13 cellular contexts compared by ENCODE assay signal in genomic region chr1:155499263-155499662, GRCh38.
DNase-seq lines count a peak whose midpoint lies in the region; ATAC-seq and TF ChIP-seq lines count a peak whose summit lies in the region.
"Had no signal": no experiment of that assay in that cellular context is flagged by ENCODE, and none has a peak within 500 bp of the region (broad histone marks: within the 10 kb centered on the region; RNA-seq: fewer than 3 reads in every experiment).

No MANE protein-coding gene starts in this region.

- CTCF ChIA-PET in activated CD8-positive, alpha-beta memory T cell treated with anti-CD3 and anti-CD28 coated beads, Interleukin-2, amount 10 ng/mL, durations not matched to agents 7 days and 5 days (lab: Charles Lee), result interaction anchor here (1.0 to 1.4 kb wide), 2 partner anchors 15 to 248 kb away, joined by 3 read pairs; no protein-coding TSS in a partner anchor

- H3K4me3 ChIP-seq in cardiac muscle cell, result no peak overlapping the region
- no peak overlapping the region for H3K4me3 ChIP-seq in fibroblast of mammary gland (ENCODE audit: control insufficient read depth, low read depth, low read length)
- peak overlapping the region in 1 of 59 donors; percentile 27 for H3K4me3 ChIP-seq in dorsolateral prefrontal cortex
- H3K4me3 ChIP-seq: body of pancreas, psoas muscle, transverse colon had no signal

- TF ChIP-seq CTCF in cardiac muscle cell (IDR thresholded peaks at IDR 0.05; ENCODE audit: low read depth, low read length) (no peak), fibroblast of mammary gland (conservative IDR thresholded peaks at IDR 0.05; ENCODE audit: control insufficient read depth, insufficient read depth, low read depth, low read length) (no peak), dorsolateral prefrontal cortex (IDR thresholded peaks at IDR 0.05 in 54 of 56, conservative IDR thresholded peaks at IDR 0.05 in 2 of 56; ENCODE audit: low read depth in 1 of 56, partially characterized antibody in 56 of 56) (no peak)

- DNase-seq in cardiac muscle cell (ENCODE audit: low read depth in 1 of 2, low spot score in 1 of 2), result peak in 1 of 2 donors; percentile 18
- DNase-seq in Right ventricle myocardium inferior (ENCODE audit: missing footprints), result no peak
- DNase-seq in T-helper 17 cell, result no peak
- peak; percentile 67 for DNase-seq in fibroblast of mammary gland (ENCODE audit: low read depth)
- DNase-seq in NCI-H1694 (lab: John Stamatoyannopoulos, UW), result no peak
- no peak for DNase-seq in activated CD8-positive, alpha-beta memory T cell treated with anti-CD3 and anti-CD28 coated beads, Interleukin-2, amount 10 ng/mL, durations not matched to agents 7 days and 5 days
- DNase-seq in dorsolateral prefrontal cortex, result no peak
- DNase-seq: body of pancreas, glutamatergic neuron, MV-4-11, psoas muscle, transverse colon had no signal

- no peaks in the 10 kb centered on the region for H3K9me3 ChIP-seq in cardiac muscle cell (ENCODE audit: low read depth)
- H3K9me3 ChIP-seq in T-helper 17 cell (ENCODE audit: control insufficient read depth, low read length, poor library complexity, severe bottlenecking), result no peaks in the 10 kb centered on the region
- H3K9me3 ChIP-seq: body of pancreas, psoas muscle, transverse colon had no signal

- H3K27ac Mint-ChIP-seq in T-helper 17 cell, result peak overlapping the region; percentile 65
- H3K27ac Mint-ChIP-seq in stimulated activated memory B cell treated with anti-CD40 and anti-IgM and Interleukin-4, amounts not matched to agents 10 μg/mL and 1 μg/mL and 100 μg/mL, for 72 hours, result peak overlapping the region; percentile 86
- no peak overlapping the region for H3K27ac Mint-ChIP-seq in activated CD8-positive, alpha-beta memory T cell treated with anti-CD3 and anti-CD28 coated beads, Interleukin-2, amount 10 ng/mL, durations not matched to agents 7 days and 5 days

- H3K4me3 Mint-ChIP-seq in T-helper 17 cell, result no peak overlapping the region
- H3K4me3 Mint-ChIP-seq in stimulated activated memory B cell treated with anti-CD40 and anti-IgM and Interleukin-4, amounts not matched to agents 10 μg/mL and 1 μg/mL and 100 μg/mL, for 72 hours, result no peak overlapping the region
- H3K4me3 Mint-ChIP-seq in activated CD8-positive, alpha-beta memory T cell treated with anti-CD3 and anti-CD28 coated beads, Interleukin-2, amount 10 ng/mL, durations not matched to agents 7 days and 5 days, result no peak overlapping the region

- no peaks in the 10 kb centered on the region for H3K9me3 Mint-ChIP-seq in stimulated activated memory B cell treated with anti-CD40 and anti-IgM and Interleukin-4, amounts not matched to agents 10 μg/mL and 1 μg/mL and 100 μg/mL, for 72 hours
- H3K9me3 Mint-ChIP-seq in activated CD8-positive, alpha-beta memory T cell treated with anti-CD3 and anti-CD28 coated beads, Interleukin-2, amount 10 ng/mL, durations not matched to agents 7 days and 5 days (ENCODE audit: low read depth), result no peaks in the 10 kb centered on the region

- H3K27me3 ChIP-seq in cardiac muscle cell (no peaks in the 10 kb centered on the region), dorsolateral prefrontal cortex (no peaks in the 10 kb centered on the region)
- H3K27me3 ChIP-seq: body of pancreas, transverse colon had no signal

- peaks cover 4% of the 10 kb centered on the region for H3K36me3 Mint-ChIP-seq in T-helper 17 cell (ENCODE audit: low read depth)
- H3K36me3 Mint-ChIP-seq in stimulated activated memory B cell treated with anti-CD40 and anti-IgM and Interleukin-4, amounts not matched to agents 10 μg/mL and 1 μg/mL and 100 μg/mL, for 72 hours, result peaks cover 7% of the 10 kb centered on the region
- H3K36me3 Mint-ChIP-seq in activated CD8-positive, alpha-beta memory T cell treated with anti-CD3 and anti-CD28 coated beads, Interleukin-2, amount 10 ng/mL, durations not matched to agents 7 days and 5 days, result peaks cover 4% of the 10 kb centered on the region

- H3K27me3 Mint-ChIP-seq in T-helper 17 cell, result no peaks in the 10 kb centered on the region
- no peaks in the 10 kb centered on the region for H3K27me3 Mint-ChIP-seq in stimulated activated memory B cell treated with anti-CD40 and anti-IgM and Interleukin-4, amounts not matched to agents 10 μg/mL and 1 μg/mL and 100 μg/mL, for 72 hours
- no peaks in the 10 kb centered on the region for H3K27me3 Mint-ChIP-seq in activated CD8-positive, alpha-beta memory T cell treated with anti-CD3 and anti-CD28 coated beads, Interleukin-2, amount 10 ng/mL, durations not matched to agents 7 days and 5 days

- ATAC-seq in Right ventricle myocardium inferior, result no peak
- ATAC-seq in T-helper 17 cell, result no peak
- no peak for ATAC-seq in stimulated activated memory B cell treated with anti-CD40 and anti-IgM and Interleukin-4, amounts not matched to agents 10 μg/mL and 1 μg/mL and 100 μg/mL, for 72 hours
- ATAC-seq in activated CD8-positive, alpha-beta memory T cell treated with anti-CD3 and anti-CD28 coated beads, Interleukin-2, amount 10 ng/mL, durations not matched to agents 7 days and 5 days, result no peak
- ATAC-seq: body of pancreas, psoas muscle had no signal

- intact Hi-C loops in Right ventricle myocardium inferior (cut with DNase I), result no loop called here
- intact Hi-C loops in dorsolateral prefrontal cortex (cut with DNase I), result no loop called here

- H3K27ac ChIP-seq in cardiac muscle cell (peak overlapping the region; percentile 73), dorsolateral prefrontal cortex (peak overlapping the region in 6 of 59 donors; percentile 12 to 64 (median 32))
- H3K27ac ChIP-seq: body of pancreas, psoas muscle had no signal

- peaks cover 31% of the 10 kb centered on the region for H3K4me1 Mint-ChIP-seq in T-helper 17 cell
- peaks cover 40% of the 10 kb centered on the region for H3K4me1 Mint-ChIP-seq in stimulated activated memory B cell treated with anti-CD40 and anti-IgM and Interleukin-4, amounts not matched to agents 10 μg/mL and 1 μg/mL and 100 μg/mL, for 72 hours
- H3K4me1 Mint-ChIP-seq in activated CD8-positive, alpha-beta memory T cell treated with anti-CD3 and anti-CD28 coated beads, Interleukin-2, amount 10 ng/mL, durations not matched to agents 7 days and 5 days, result peaks cover 18% of the 10 kb centered on the region

- no peaks in the 10 kb centered on the region for H3K36me3 ChIP-seq in cardiac muscle cell
- H3K36me3 ChIP-seq: transverse colon had no signal

- peaks cover 17% of the 10 kb centered on the region for H3K4me1 ChIP-seq in cardiac muscle cell (ENCODE audit: low read depth)
